ENCODE assay signal across 14 cellular contexts in genomic region chr11:87743002-87743401, GRCh38.
DNase-seq lines count a peak whose midpoint lies in the region; ATAC-seq, FAIRE-seq and TF ChIP-seq lines count a peak whose summit lies in the region.
"Had no signal": no experiment of that assay in that cellular context is flagged by ENCODE, and none has a peak within 500 bp of the region (broad histone marks: within the 10 kb centered on the region; RNA-seq: fewer than 3 reads in every experiment).

No MANE protein-coding gene starts in this region.

- no peaks in the 10 kb centered on the region for H3K36me3 Mint-ChIP-seq in natural killer cell treated with Interleukin-12 subunit alpha and Interleukin-12 subunit beta and Interleukin-15 and Interleukin-18, amount 100 ng/mL, for 72 hours
- H3K36me3 Mint-ChIP-seq: activated naive CD8-positive, alpha-beta T cell treated with anti-CD3 and anti-CD28 coated beads, Interleukin-2, amount 10 ng/mL, durations not matched to agents 7 days and 5 days had no signal

- no peaks in the 10 kb centered on the region for H3K36me3 ChIP-seq in mucosa of descending colon (ENCODE audit: low read depth)
- no peaks in the 10 kb centered on the region for H3K36me3 ChIP-seq in pancreas

- H3K9me3 Mint-ChIP-seq in natural killer cell treated with Interleukin-12 subunit alpha and Interleukin-12 subunit beta and Interleukin-15 and Interleukin-18, amount 100 ng/mL, for 72 hours, result peaks cover 2% of the 10 kb centered on the region
- H3K9me3 Mint-ChIP-seq: activated B cell treated with CpG ODN at 0.5 μM for 24 hours; activated naive CD8-positive, alpha-beta T cell treated with anti-CD3 and anti-CD28 coated beads, Interleukin-2, amount 10 ng/mL, durations not matched to agents 7 days and 5 days had no signal

- intact Hi-C loops in dorsolateral prefrontal cortex (cut with DNase I) (no loop called here), mucosa of descending colon (cut with DNase I, micrococcal nuclease) (no loop called here), pancreas (cut with DNase I) (no loop called here)

- H3K27me3 Mint-ChIP-seq in natural killer cell treated with Interleukin-12 subunit alpha and Interleukin-12 subunit beta and Interleukin-15 and Interleukin-18, amount 100 ng/mL, for 72 hours, result no peaks in the 10 kb centered on the region
- H3K27me3 Mint-ChIP-seq: activated B cell treated with CpG ODN at 0.5 μM for 24 hours; activated naive CD8-positive, alpha-beta T cell treated with anti-CD3 and anti-CD28 coated beads, Interleukin-2, amount 10 ng/mL, durations not matched to agents 7 days and 5 days had no signal

- no peak overlapping the region for H3K4me3 Mint-ChIP-seq in natural killer cell treated with Interleukin-12 subunit alpha and Interleukin-12 subunit beta and Interleukin-15 and Interleukin-18, amount 100 ng/mL, for 72 hours
- H3K4me3 Mint-ChIP-seq: activated B cell treated with CpG ODN at 0.5 μM for 24 hours; activated naive CD8-positive, alpha-beta T cell treated with anti-CD3 and anti-CD28 coated beads, Interleukin-2, amount 10 ng/mL, durations not matched to agents 7 days and 5 days had no signal

- no peaks in the 10 kb centered on the region for H3K9me3 ChIP-seq in mucosa of descending colon
- no peaks in the 10 kb centered on the region for H3K9me3 ChIP-seq in pancreas

- H3K27ac Mint-ChIP-seq in natural killer cell treated with Interleukin-12 subunit alpha and Interleukin-12 subunit beta and Interleukin-15 and Interleukin-18, amount 100 ng/mL, for 72 hours, result no peak overlapping the region
- H3K27ac Mint-ChIP-seq: activated B cell treated with CpG ODN at 0.5 μM for 24 hours; activated naive CD8-positive, alpha-beta T cell treated with anti-CD3 and anti-CD28 coated beads, Interleukin-2, amount 10 ng/mL, durations not matched to agents 7 days and 5 days had no signal

- no peak for FAIRE-seq in pancreas (lab: Jason Lieb, UNC)
- FAIRE-seq: G401.6 had no signal

- no peaks in the 10 kb centered on the region for H3K4me1 Mint-ChIP-seq in natural killer cell treated with Interleukin-12 subunit alpha and Interleukin-12 subunit beta and Interleukin-15 and Interleukin-18, amount 100 ng/mL, for 72 hours (ENCODE audit: low read depth in 2 of 2)
- H3K4me1 Mint-ChIP-seq: activated B cell treated with CpG ODN at 0.5 μM for 24 hours; activated naive CD8-positive, alpha-beta T cell treated with anti-CD3 and anti-CD28 coated beads, Interleukin-2, amount 10 ng/mL, durations not matched to agents 7 days and 5 days had no signal

- no peak for ATAC-seq in natural killer cell treated with Interleukin-12 subunit alpha and Interleukin-12 subunit beta and Interleukin-15 and Interleukin-18, amount 100 ng/mL, for 72 hours
- ATAC-seq in mucosa of descending colon, result no peak
- ATAC-seq in pancreas, result no peak
- ATAC-seq: right cardiac atrium had no signal

- peaks cover 7% of the 10 kb centered on the region for H3K4me1 ChIP-seq in mucosa of descending colon (ENCODE audit: low read depth)
- no peaks in the 10 kb centered on the region for H3K4me1 ChIP-seq in pancreas

- 13 to 19% methylated on average over 2 of the region's 2 CpGs for WGBS in pancreas, 2 donors

- H3K27me3 ChIP-seq in dorsolateral prefrontal cortex (peaks cover 0 to 4% (median 0%) of the 10 kb centered on the region in 45 donors), pancreas (no peaks in the 10 kb centered on the region)

- DNase-seq in NCI-H82 (lab: John Stamatoyannopoulos, UW) (peak; percentile 34), NCI-H82 treated with DMSO at 0.1 percent for 48 hours (lab: John Stamatoyannopoulos, UW; ENCODE audit: unreplicated experiment) (no peak), NAMALWA (ENCODE audit: low spot score) (peak; percentile 13), dorsolateral prefrontal cortex (peak in 1 of 10 donors; percentile 11), retinal pigment epithelial cell (ENCODE audit: low read depth) (no peak), mucosa of descending colon (no peak), pancreas (no peak)
- DNase-seq in natural killer cell treated with Interleukin-12 subunit alpha and Interleukin-12 subunit beta and Interleukin-15 and Interleukin-18, amount 100 ng/mL, for 72 hours (ENCODE audit: low spot score), result no peak
- DNase-seq: activated B cell treated with CpG ODN at 0.5 μM for 24 hours; activated CD8-positive, alpha-beta memory T cell treated with anti-CD3 and anti-CD28 coated beads, Interleukin-2, amount 50 U/mL, for 48 hours; activated naive CD8-positive, alpha-beta T cell treated with anti-CD3 and anti-CD28 coated beads, Interleukin-2, amount 10 ng/mL, durations not matched to agents 7 days and 5 days; right cardiac atrium; stimulated activated naive CD4-positive, alpha-beta T cell treated with Interleukin-2 at 50 U/mL for 16 hours had no signal

- H3K4me3 ChIP-seq in dorsolateral prefrontal cortex (no peak overlapping the region), retinal pigment epithelial cell (ENCODE audit: low read length) (no peak overlapping the region), mucosa of descending colon (no peak overlapping the region), pancreas (no peak overlapping the region)

- peak in 46 of 56 donors; percentile 13 to 58 (median 34) for TF ChIP-seq CTCF in dorsolateral prefrontal cortex (IDR thresholded peaks at IDR 0.05 in 54 of 56, conservative IDR thresholded peaks at IDR 0.05 in 2 of 56; ENCODE audit: low read depth in 1 of 56, partially characterized antibody in 56 of 56)
- peak; percentile 50 for TF ChIP-seq CTCF in retinal pigment epithelial cell (conservative IDR thresholded peaks at IDR 0.05; ENCODE audit: low read depth, low read length)
- no peak for TF ChIP-seq CTCF in mucosa of descending colon (IDR thresholded peaks at IDR 0.05)
- no peak for TF ChIP-seq CTCF in pancreas (IDR thresholded peaks at IDR 0.05)

- H3K27ac ChIP-seq in dorsolateral prefrontal cortex (no peak overlapping the region), pancreas (no peak overlapping the region)

Comparison
In these comparisons a context has a peak if more than half of its experiments do, and no peak if none do; other contexts are left out.
1. DNase-seq: peak in NCI-H82 (single experiment) and NAMALWA (single experiment); none in NCI-H82 treated with DMSO at 0.1 percent for 48 hours (single experiment), retinal pigment epithelial cell (single experiment), natural killer cell treated with Interleukin-12 subunit alpha and Interleukin-12 subunit beta and Interleukin-15 and Interleukin-18, amount 100 ng/mL, for 72 hours (single experiment), mucosa of descending colon (0 of 3) and pancreas (0 of 6).
2. CTCF ChIP-seq: peak in dorsolateral prefrontal cortex (46 of 56) and retinal pigment epithelial cell (single experiment); none in mucosa of descending colon (single experiment) and pancreas (0 of 4).